ENCODE assay signal across 17 cellular contexts in the genomic region with DNA sequence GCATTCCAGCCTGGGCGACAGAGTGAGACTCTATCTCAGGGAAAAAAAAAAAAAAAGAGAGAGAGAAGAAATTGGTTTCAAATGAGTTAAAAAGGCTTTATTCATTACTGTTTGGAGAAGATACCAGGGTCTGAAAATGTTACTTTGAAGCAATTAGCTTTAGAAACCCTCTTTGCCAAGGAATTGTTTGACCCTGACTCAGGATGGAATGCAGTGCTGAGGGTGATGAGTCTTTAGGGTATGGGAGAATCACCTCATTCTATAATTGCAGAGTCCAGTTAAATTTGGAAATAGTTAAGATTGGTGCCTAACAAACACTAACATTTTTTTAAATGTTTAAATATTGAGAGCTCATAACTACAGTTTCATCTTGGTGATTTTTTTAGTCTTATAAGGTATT. TPM values are rescaled to one million over a fixed set of nuclear protein-coding genes. Genes with fewer than 3 reads are reported as not detected.
DNase-seq lines count a peak whose midpoint lies in the region; ATAC-seq and TF ChIP-seq lines count a peak whose summit lies in the region.
"Had no signal": no experiment of that assay in that cellular context is flagged by ENCODE, and none has a peak within 500 bp of the region (broad histone marks: within the 10 kb centered on the region; RNA-seq: fewer than 3 reads in every experiment).

No MANE protein-coding gene starts in this region.

- H3K18ac ChIP-seq in IMR-90 (ENCODE audit: low read depth, low read length): no peak overlapping the region

- H2AFZ ChIP-seq in IMR-90 (replicated peaks; ENCODE audit: low read length, poor library complexity) (no peak overlapping the region), GM23338 (no peak overlapping the region)

- TF ChIP-seq CTCF in IMR-90 (conservative IDR thresholded peaks at IDR 0.05; ENCODE audit: low read depth, low read length) (no peak), coronary artery (IDR thresholded peaks at IDR 0.05) (no peak), GM13977 (IDR thresholded peaks at IDR 0.05; ENCODE audit: extremely low read depth, insufficient read depth, missing control alignments) (no peak), GM23338 (conservative IDR thresholded peaks at IDR 0.05; ENCODE audit: low read depth in 2 of 2) (no peak)

- no peak overlapping the region for H2BK15ac ChIP-seq in IMR-90 (ENCODE audit: low read depth, low read length)

- no peaks in the 10 kb centered on the region for H3F3A ChIP-seq in GM23338 (replicated peaks; ENCODE audit: low read depth)

- H3K79me1 ChIP-seq in IMR-90 (ENCODE audit: low read depth in 1 of 2, low read length in 2 of 2): peaks cover 5 to 39% of the 10 kb centered on the region in 2 experiments; a peak in 3 of 4 replicates

- no peak overlapping the region for H4K5ac ChIP-seq in IMR-90 (ENCODE audit: low read depth, low read length)

- H2AK5ac ChIP-seq in IMR-90 (ENCODE audit: low read depth, low read length): no peak overlapping the region

- no TSS peak for BruUV-seq in IMR-90 (replicated peaks; lab: Mats Ljungman, UMichigan)

- no peak overlapping the region for H3K23ac ChIP-seq in IMR-90 (ENCODE audit: low read depth, low read length)

- no peak overlapping the region for H2BK5ac ChIP-seq in IMR-90 (ENCODE audit: low read depth, low read length, poor library complexity, severe bottlenecking)

- H3K27ac ChIP-seq in CD4-positive, alpha-beta memory T cell (ENCODE audit: low read depth, low read length): no peak overlapping the region
- H3K27ac ChIP-seq in IMR-90 (ENCODE audit: insufficient read depth, low read length) (no peak overlapping the region), coronary artery (no peak overlapping the region), GM23338 (ENCODE audit: low read depth) (no peak overlapping the region)
- H3K27ac ChIP-seq in naive thymus-derived CD4-positive, alpha-beta T cell (ENCODE audit: low read depth, low read length): no peak overlapping the region
- H3K27ac ChIP-seq: BLaER1, SK-N-MC had no signal

- peaks cover 100% of the 10 kb centered on the region for H3K79me2 ChIP-seq in GM23338 (replicated peaks; ENCODE audit: insufficient read depth)

- H3K27ac Mint-ChIP-seq in CD4-positive, alpha-beta memory T cell: peak overlapping the region in 4 of 7 donors; percentile 31 to 60 (median 52)
- H3K27ac Mint-ChIP-seq in naive thymus-derived CD4-positive, alpha-beta T cell: peak overlapping the region in 6 of 9 donors; percentile 28 to 90 (median 68)
- H3K27ac Mint-ChIP-seq in GM23338: no peak overlapping the region

- intact Hi-C loops in CD4-positive, alpha-beta memory T cell (cut with micrococcal nuclease): loop anchor here (2.0 kb wide), 1 partner anchor 15 kb away; no protein-coding TSS in a partner anchor
- intact Hi-C loops in IMR-90 (cut with micrococcal nuclease): no loop called here
- intact Hi-C loops in naive thymus-derived CD4-positive, alpha-beta T cell (cut with micrococcal nuclease): no loop called here

- H3K36me3 ChIP-seq in CD4-positive, alpha-beta memory T cell (ENCODE audit: insufficient read depth, low read length): peaks cover 20% of the 10 kb centered on the region
- H3K36me3 ChIP-seq in IMR-90 (ENCODE audit: control insufficient read depth, insufficient read depth, low read length) (peaks cover 12% of the 10 kb centered on the region), GM23338 (ENCODE audit: insufficient read depth) (peaks cover 4% of the 10 kb centered on the region; the same call in 1 of the 2 replicates)
- H3K36me3 ChIP-seq in naive thymus-derived CD4-positive, alpha-beta T cell (ENCODE audit: control insufficient read depth in 2 of 3, insufficient read depth in 3 of 3, low read length in 3 of 3): peaks cover 0 to 27% (median 0%) of the 10 kb centered on the region in 3 experiments

- TF ChIP-seq RAD21 in IMR-90 (IDR thresholded peaks at IDR 0.05; ENCODE audit: low read length): no peak

- CTCF ChIA-PET in CD4-positive, alpha-beta memory T cell (lab: Charles Lee; ENCODE audit: partially characterized antibody): interaction anchor here (0.9 to 1.2 kb wide), 2 partner anchors 9 to 184 kb away, joined by 3 read pairs; a partner anchor contains a TSS
- CTCF ChIA-PET in IMR-90 (lab: Yijun Ruan, JAX): interaction anchor here (0.6 kb wide), 2 partner anchors 276 to 320 kb away, joined by 5 to 6 read pairs; no protein-coding TSS in a partner anchor
- CTCF ChIA-PET in naive thymus-derived CD4-positive, alpha-beta T cell (lab: Charles Lee): interaction anchor here (0.8 to 1.6 kb wide), 2 partner anchors 12 to 123 kb away, joined by 3 to 4 read pairs; no protein-coding TSS in a partner anchor

- H4K20me1 ChIP-seq in IMR-90 (ENCODE audit: insufficient read depth, low read length) (peaks cover 91% of the 10 kb centered on the region), GM23338 (replicated peaks; ENCODE audit: insufficient read depth) (peaks cover 26% of the 10 kb centered on the region)

- POLR2A ChIA-PET in CD4-positive, alpha-beta memory T cell (lab: Charles Lee; ENCODE audit: partially characterized antibody): interaction anchor here (10.0 kb wide), 1 partner anchor 12 kb away, joined by 66 read pairs; a partner anchor contains a TSS
- POLR2A ChIA-PET in IMR-90 (lab: Charles Lee; ENCODE audit: unreplicated experiment): interaction anchor here (0.6 kb wide), 1 partner anchor 10 kb away, joined by 8 read pairs; no protein-coding TSS in a partner anchor
- POLR2A ChIA-PET in naive thymus-derived CD4-positive, alpha-beta T cell (lab: Charles Lee): interaction anchor here (0.6 to 1.5 kb wide), 4 partner anchors 13 to 146 kb away, joined by 3 to 4 read pairs (median 4); a partner anchor contains a TSS

- H3K4me1 Mint-ChIP-seq in CD4-positive, alpha-beta memory T cell: peaks cover 52 to 92% (median 74%) of the 10 kb centered on the region in 4 donors
- peaks cover 59 to 99% (median 91%) of the 10 kb centered on the region in 7 donors for H3K4me1 Mint-ChIP-seq in naive thymus-derived CD4-positive, alpha-beta T cell
- peaks cover 35% of the 10 kb centered on the region for H3K4me1 Mint-ChIP-seq in GM23338

- H3K9me3 Mint-ChIP-seq in CD4-positive, alpha-beta memory T cell: peaks cover 2 to 16% (median 3%) of the 10 kb centered on the region in 8 donors
- H3K9me3 Mint-ChIP-seq in naive thymus-derived CD4-positive, alpha-beta T cell: peaks cover 0 to 22% (median 7%) of the 10 kb centered on the region in 11 donors
- H3K9me3 Mint-ChIP-seq in GM23338: peaks cover 11% of the 10 kb centered on the region

- H3K27me3 Mint-ChIP-seq in CD4-positive, alpha-beta memory T cell: no peaks in the 10 kb centered on the region
- no peaks in the 10 kb centered on the region for H3K27me3 Mint-ChIP-seq in naive thymus-derived CD4-positive, alpha-beta T cell
- peaks cover 3% of the 10 kb centered on the region for H3K27me3 Mint-ChIP-seq in GM23338 (ENCODE audit: insufficient read depth, low read depth, poor library complexity)

- peaks cover 87% of the 10 kb centered on the region for H3K4me1 ChIP-seq in CD4-positive, alpha-beta memory T cell (ENCODE audit: insufficient read depth, low read length)
- H3K4me1 ChIP-seq in IMR-90 (ENCODE audit: control insufficient read depth, insufficient read depth, low read length) (peaks cover 10% of the 10 kb centered on the region), GM23338 (ENCODE audit: insufficient read depth) (peaks cover 25% of the 10 kb centered on the region)
- H3K4me1 ChIP-seq in naive thymus-derived CD4-positive, alpha-beta T cell (ENCODE audit: control insufficient read depth in 2 of 2, insufficient read depth in 2 of 2, low read length in 2 of 2): peaks cover 41 to 47% of the 10 kb centered on the region in 2 donors

- whole genome bisulfite sequencing in IMR-90 (ENCODE audit: extremely low coverage in 2 of 2, insufficient read length in 1 of 2), 2 experiments: 100% methylated on average over 1 of the region's 1 CpG; no CpG with 5 or more reads in 1 of the 2 experiments

- H4K91ac ChIP-seq in IMR-90 (ENCODE audit: insufficient read depth, low read depth, low read length): no peak overlapping the region

- no peak for TF ChIP-seq POLR2A in IMR-90 (IDR thresholded peaks at IDR 0.05; ENCODE audit: low read depth, low read length)

- no peak overlapping the region for H3K14ac ChIP-seq in IMR-90 (replicated peaks; ENCODE audit: low read depth, low read length)

- H2AK9ac ChIP-seq in IMR-90 (replicated peaks; ENCODE audit: low read depth, low read length, poor library complexity): no peak overlapping the region

- no peak overlapping the region for H3K4ac ChIP-seq in IMR-90 (ENCODE audit: low read depth, low read length)

- DNase-seq in CD4-positive, alpha-beta memory T cell: no peak
- DNase-seq in IMR-90 (peak; percentile 61), amniotic epithelial cell (ENCODE audit: low read depth) (peak; percentile 60), coronary artery (ENCODE audit: low spot score) (no peak), GM13977 (ENCODE audit: low spot score) (no peak), GM23338 (ENCODE audit: low spot score) (no peak)
- DNase-seq in naive thymus-derived CD4-positive, alpha-beta T cell: no peak
- DNase-seq: activated gamma-delta T cell; DMS79 treated with DMSO at 0.1 percent for 48 hours; effector CD8-positive, alpha-beta T cell; foreskin melanocyte; NCI-H1417 treated with DMSO at 0.1 percent for 48 hours; occipital lobe had no signal

- ATAC-seq in IMR-90 (ENCODE audit: low read depth) (peak; percentile 61), HG03095 (IDR thresholded peaks at IDR 0.05; ENCODE audit: unreplicated experiment) (no peak), GM23338 (no peak)
- no peak for ATAC-seq in naive thymus-derived CD4-positive, alpha-beta T cell
- ATAC-seq: HCT116 had no signal

- no peak overlapping the region for H3K4me3 ChIP-seq in CD4-positive, alpha-beta memory T cell (ENCODE audit: low read length in 2 of 2)
- H3K4me3 ChIP-seq in IMR-90 (ENCODE audit: insufficient read depth, low read depth, low read length): no peak overlapping the region
- H3K4me3 ChIP-seq in naive thymus-derived CD4-positive, alpha-beta T cell (ENCODE audit: low read length): no peak overlapping the region
- no peak overlapping the region for H3K4me3 ChIP-seq in coronary artery
- no peak overlapping the region for H3K4me3 ChIP-seq in GM23338
- H3K4me3 ChIP-seq: BLaER1, SK-N-MC had no signal

- no peak overlapping the region for H2BK20ac ChIP-seq in IMR-90 (ENCODE audit: low read depth, low read length)

- in situ Hi-C loops in IMR-90 (cut with MboI; ENCODE audit: low sequenced_read_pairs): no loop called here
- in situ Hi-C loops in GM13977 (cut with MboI; ENCODE audit: low pct_unique_long_range_greater_than_20kb, low sequenced_read_pairs, unreplicated experiment): loop anchor here (25.0 kb wide), 1 partner anchor 262 kb away; no protein-coding TSS in a partner anchor

- H3K4me2 ChIP-seq in IMR-90 (ENCODE audit: low read depth, low read length) (no peak overlapping the region), GM23338 (no peak overlapping the region)
- H3K4me2 ChIP-seq: BLaER1 had no signal

- H3K9me1 ChIP-seq in IMR-90 (ENCODE audit: insufficient read depth, low read length): peaks cover 5% of the 10 kb centered on the region; the same call in 1 of the 2 replicates

- no peaks in the 10 kb centered on the region for H3K27me3 ChIP-seq in CD4-positive, alpha-beta memory T cell (ENCODE audit: insufficient read depth, low read length)
- no peaks in the 10 kb centered on the region for H3K27me3 ChIP-seq in IMR-90 (ENCODE audit: control insufficient read depth, insufficient read depth, low read length)
- no peaks in the 10 kb centered on the region for H3K27me3 ChIP-seq in naive thymus-derived CD4-positive, alpha-beta T cell (ENCODE audit: control insufficient read depth in 2 of 2, insufficient read depth in 2 of 2, low read length in 2 of 2)
- no peaks in the 10 kb centered on the region for H3K27me3 ChIP-seq in GM23338 (ENCODE audit: insufficient read depth)
- H3K27me3 ChIP-seq: BLaER1 had no signal

- H3K4me3 Mint-ChIP-seq in CD4-positive, alpha-beta memory T cell: peak overlapping the region in 5 of 8 donors; percentile 4 to 55 (median 21)
- H3K4me3 Mint-ChIP-seq in naive thymus-derived CD4-positive, alpha-beta T cell: peak overlapping the region in 8 of 10 donors; percentile 18 to 98 (median 65)
- no peak overlapping the region for H3K4me3 Mint-ChIP-seq in GM23338

- no peak overlapping the region for H3K56ac ChIP-seq in IMR-90 (ENCODE audit: extremely low read depth, insufficient read depth, low read length)

- H3K9ac ChIP-seq in IMR-90 (ENCODE audit: low read depth, low read length): no peak overlapping the region
- H3K9ac ChIP-seq: BLaER1 had no signal

- dilution Hi-C loops in IMR-90 (cut with HindIII; ENCODE audit: low sequenced_read_pairs, unreplicated experiment): no loop called here

- no peaks in the 10 kb centered on the region for H3K9me2 ChIP-seq in GM23338 (ENCODE audit: insufficient read depth)

- peaks cover 0 to 4% of the 10 kb centered on the region in 2 donors for H3K9me3 ChIP-seq in CD4-positive, alpha-beta memory T cell (ENCODE audit: control insufficient read depth in 1 of 2, low read length in 2 of 2)
- H3K9me3 ChIP-seq in IMR-90 (ENCODE audit: control insufficient read depth, insufficient read depth, low read length): peaks cover 3% of the 10 kb centered on the region; the same call in 1 of the 2 replicates
- H3K9me3 ChIP-seq in naive thymus-derived CD4-positive, alpha-beta T cell (ENCODE audit: control insufficient read depth in 2 of 3, low read length in 3 of 3): peaks cover 0 to 11% (median 0%) of the 10 kb centered on the region in 3 experiments

- H4K8ac ChIP-seq in IMR-90 (ENCODE audit: low read depth in 2 of 2, low read length in 2 of 2): no peak overlapping the region

- no peak overlapping the region for H2BK120ac ChIP-seq in IMR-90 (ENCODE audit: low read depth, low read length)

- peaks cover 39 to 49% of the 10 kb centered on the region in 2 donors for H3K36me3 Mint-ChIP-seq in CD4-positive, alpha-beta memory T cell
- peaks cover 16 to 55% (median 47%) of the 10 kb centered on the region in 5 donors for H3K36me3 Mint-ChIP-seq in naive thymus-derived CD4-positive, alpha-beta T cell
- H3K36me3 Mint-ChIP-seq in GM23338 (ENCODE audit: low read depth): peaks cover 40% of the 10 kb centered on the region

RNA-seq across cellular contexts. Expression of a gene that starts 13.3 kb away (rescaled TPM):
- total RNA-seq in CD4-positive, alpha-beta memory T cell: 100 to 1,000 TPM; 193 to 195 TPM
- polyA plus RNA-seq in CD4-positive, alpha-beta memory T cell: 100 to 1,000 TPM; 433 to 542 TPM
- 200 and 262 TPM in 2 replicates for total RNA-seq in IMR-90 (2012; rRNA removed)
- polyA plus RNA-seq in IMR-90 (2012; rRNA removed) (114 and 159 TPM in 2 replicates), GM23338 (2016; fragmentation: Nextera tagmentation; extraction: Ambion mirVana) (76.0 and 90.6 TPM in 2 replicates)
- polyA plus RNA-seq in IMR-90 (2012; cell fraction: cytosol; rRNA removed): 56.5 and 87.8 TPM in 2 replicates
- 16.7 and 90.0 TPM in 2 replicates for polyA plus RNA-seq in IMR-90 (2012; cell fraction: nucleus; rRNA removed; ENCODE audit: low replicate concordance)
- 100 to 1,000 TPM; 202 to 287 (median 223) TPM for total RNA-seq in naive thymus-derived CD4-positive, alpha-beta T cell
- 100 to 1,000 TPM; 482 to 596 TPM for polyA plus RNA-seq in naive thymus-derived CD4-positive, alpha-beta T cell
- 122 and 128 TPM in 2 replicates for total RNA-seq in GM23338 (2014; rRNA removed; shearing (Covaris generic))

Comparison
In these comparisons a context has a peak if more than half of its experiments do, and no peak if none do; other contexts are left out.
1. DNase-seq: peak in IMR-90 (single experiment) and amniotic epithelial cell (single experiment); none in CD4-positive, alpha-beta memory T cell (0 of 5), naive thymus-derived CD4-positive, alpha-beta T cell (0 of 9), coronary artery (single experiment), GM13977 (single experiment) and GM23338 (single experiment).